ENCODE assay signal across 17 cellular contexts in the genomic region with DNA sequence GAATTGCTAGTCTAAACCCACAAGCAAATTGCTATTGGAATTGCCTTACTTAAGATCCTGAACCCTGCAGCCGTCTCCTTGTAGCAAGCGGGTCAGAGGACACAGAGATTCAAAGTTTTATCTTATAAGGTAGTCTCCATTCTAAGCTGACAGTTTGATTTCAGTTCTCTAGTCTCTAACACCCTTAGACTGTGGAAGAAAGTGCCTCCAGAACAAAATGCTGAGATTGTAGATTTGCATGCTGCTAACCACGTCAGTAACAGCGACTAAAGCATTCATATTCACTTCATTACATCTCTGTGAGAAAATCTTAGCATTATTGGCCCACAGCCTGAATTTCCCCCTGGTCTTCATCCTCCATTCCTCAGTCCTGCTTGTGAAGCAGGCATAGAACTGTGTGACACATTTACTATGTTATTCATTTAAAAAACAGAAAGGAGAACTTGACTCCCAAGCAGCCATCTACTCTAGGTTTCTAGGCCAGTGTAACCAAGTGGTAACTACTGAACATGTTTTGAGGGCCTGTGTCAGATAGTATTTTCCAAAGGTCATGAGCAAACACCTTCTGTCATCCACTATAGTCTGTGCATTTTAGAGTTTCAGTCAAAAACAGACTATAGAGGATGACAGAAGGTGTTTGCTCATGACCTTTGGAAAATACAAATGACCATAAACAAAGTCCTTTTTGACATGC. TPM values are rescaled to one million over a fixed set of nuclear protein-coding genes. Genes with fewer than 3 reads are reported as not detected.
DNase-seq lines count a peak whose midpoint lies in the region; ATAC-seq, FAIRE-seq and TF ChIP-seq lines count a peak whose summit lies in the region.
"Had no signal": no experiment of that assay in that cellular context is flagged by ENCODE, and none has a peak within 500 bp of the region (broad histone marks: within the 10 kb centered on the region; RNA-seq: fewer than 3 reads in every experiment).

No MANE protein-coding gene starts in this region.

- RAD21 ChIA-PET in GM12878 (lab: Charles Lee; ENCODE audit: unreplicated experiment) = interaction anchor here (0.8 kb wide), 1 partner anchor 206 kb away, joined by 3 read pairs; no protein-coding TSS in a partner anchor

- H3K9me2 ChIP-seq in MM.1S (replicated peaks; ENCODE audit: insufficient read depth, low read length) = no peaks in the 10 kb centered on the region

- H3K4me1 ChIP-seq in cardiac muscle cell (ENCODE audit: low read depth) (peaks cover 22% of the 10 kb centered on the region), MM.1S (ENCODE audit: low read length) (peaks cover 38% of the 10 kb centered on the region), GM12878 (ENCODE audit: control insufficient read depth, insufficient read depth, low read length) (peaks cover 8% of the 10 kb centered on the region)

- H3K36me3 ChIP-seq in cardiac muscle cell (no peaks in the 10 kb centered on the region), MM.1S (replicated peaks; ENCODE audit: insufficient read depth, low read length) (no peaks in the 10 kb centered on the region), GM12878 (ENCODE audit: control insufficient read depth in 2 of 2, insufficient read depth in 2 of 2, low read length in 1 of 2) (no peaks in the 10 kb centered on the region; a peak in 2 of 4 replicates)

- TF ChIP-seq POLR2A in GM12878 (IDR thresholded peaks at IDR 0.05; ENCODE audit: low read depth, low read length) = no peak

- TF ChIP-seq RAD21 in GM12878 (IDR thresholded peaks at IDR 0.05; ENCODE audit: insufficient read depth, low read depth, low read length) = no peak

- intact Hi-C loops in cardiac septum (cut with DNase I) (no loop called here), GM12878 (cut with micrococcal nuclease; ENCODE audit: unreplicated experiment) (no loop called here)

- H3K4me2 ChIP-seq in MM.1S (ENCODE audit: low read depth, low read length) = peak overlapping the region; percentile 56
- no peak overlapping the region; the same call in 1 of the 2 replicates for H3K4me2 ChIP-seq in GM12878 (ENCODE audit: control insufficient read depth, insufficient read depth)

- POLR2A ChIA-PET in GM12878 (lab: Charles Lee) = no interaction called here

- no peak for TF ChIP-seq CTCF in cardiac muscle cell (IDR thresholded peaks at IDR 0.05; ENCODE audit: low read depth, low read length)
- no peak for TF ChIP-seq CTCF in MM.1S (IDR thresholded peaks at IDR 0.05; ENCODE audit: low read length)
- no peak for TF ChIP-seq CTCF in GM12878 (IDR thresholded peaks at IDR 0.05 in 2 of 3, conservative IDR thresholded peaks at IDR 0.05 in 1 of 3; ENCODE audit: control insufficient read depth in 2 of 3, extremely low read depth in 1 of 3, insufficient read depth in 1 of 3, low read depth in 3 of 3, low read length in 3 of 3)

- H3K27me3 ChIP-seq in cardiac muscle cell = no peaks in the 10 kb centered on the region
- H3K27me3 ChIP-seq in MM.1S (replicated peaks; ENCODE audit: insufficient read depth, low read length) = no peaks in the 10 kb centered on the region
- H3K27me3 ChIP-seq in GM12878 (replicated peaks in 1 of 2; ENCODE audit: control insufficient read depth in 2 of 2, insufficient read depth in 2 of 2, low read length in 1 of 2) = no peaks in the 10 kb centered on the region
- H3K27me3 ChIP-seq: left lung had no signal

- TSS peak; percentile 47 for BruUV-seq in GM12878 (replicated peaks; lab: Mats Ljungman, UMichigan)

- H3K9me3 ChIP-seq in cardiac muscle cell (ENCODE audit: low read depth) (no peaks in the 10 kb centered on the region), MM.1S (replicated peaks; ENCODE audit: insufficient read depth, low read length) (no peaks in the 10 kb centered on the region), GM12878 (replicated peaks; ENCODE audit: control insufficient read depth, insufficient read depth, low read length) (no peaks in the 10 kb centered on the region)
- H3K9me3 ChIP-seq: left lung had no signal

- H3K27ac ChIP-seq in cardiac muscle cell (peak overlapping the region; percentile 83), MM.1S (ENCODE audit: low read length) (peak overlapping the region; percentile 69), GM12878 (ENCODE audit: control insufficient read depth, insufficient read depth) (peak overlapping the region; percentile 51)
- H3K27ac ChIP-seq: left lung had no signal

- no peak for TF ChIP-seq EP300 in GM12878 (IDR thresholded peaks at IDR 0.05; ENCODE audit: borderline replicate concordance in 1 of 2, control insufficient read depth in 1 of 2, low read depth in 2 of 2, low read length in 2 of 2)

- peak overlapping the region; percentile 17; the same call in 1 of the 2 replicates for H3K9ac ChIP-seq in MM.1S (ENCODE audit: low read length)
- no peak overlapping the region; the same call in 1 of the 2 replicates for H3K9ac ChIP-seq in GM12878 (ENCODE audit: control insufficient read depth, insufficient read depth, low read length)

- CTCF ChIA-PET in GM12878 (lab: Yijun Ruan, JAX) = no interaction called here

- H3F3A ChIP-seq in MM.1S (ENCODE audit: insufficient read depth, low read length) = peaks cover 15% of the 10 kb centered on the region

- H2AFZ ChIP-seq in MM.1S (ENCODE audit: low read length) = no peak overlapping the region
- peak overlapping the region; percentile 33 for H2AFZ ChIP-seq in GM12878 (ENCODE audit: control insufficient read depth, low read depth, low read length)

- no peak for DNase-seq in cardiac muscle cell (ENCODE audit: low read depth in 1 of 2, low spot score in 1 of 2)
- no peak for DNase-seq in cardiac septum (ENCODE audit: low spot score)
- peak; percentile 56 for DNase-seq in MM.1S
- no peak for DNase-seq in GM12878 (ENCODE audit: low read depth, low spot score)
- no peak for DNase-seq in stimulated activated naive CD8-positive, alpha-beta T cell treated with anti-CD3 and anti-CD28 coated beads, Interleukin-15, Interleukin-2, amounts not matched to agents 100 U/mL and 50 U/mL, for 24 hours
- no peak for DNase-seq in cortex of kidney (lab: John Stamatoyannopoulos, UW)
- DNase-seq in iPS-NIHi11 (ENCODE audit: low spot score) = no peak
- DNase-seq: caudate nucleus, DMS153, hypothalamus, KG1, left lung, NCI-H1436, NCI-H446, posterior cingulate gyrus had no signal

- peaks cover 66% of the 10 kb centered on the region for H3K79me2 ChIP-seq in MM.1S (ENCODE audit: low read length)
- H3K79me2 ChIP-seq in GM12878 (ENCODE audit: control insufficient read depth, insufficient read depth, low read length) = no peaks in the 10 kb centered on the region; the same call in 1 of the 2 replicates

- in situ Hi-C loops in GM12878 (cut with MboI) = no loop called here

- H4K20me1 ChIP-seq in MM.1S (ENCODE audit: insufficient read depth, low read length) = no peaks in the 10 kb centered on the region
- no peaks in the 10 kb centered on the region for H4K20me1 ChIP-seq in GM12878 (ENCODE audit: control insufficient read depth, insufficient read depth)

- ATAC-seq in GM12878 (no peak; the same call in 1 of the 3 replicates), HG02623 (IDR thresholded peaks at IDR 0.05; ENCODE audit: unreplicated experiment) (no peak)
- ATAC-seq in stimulated activated naive CD8-positive, alpha-beta T cell treated with anti-CD3 and anti-CD28 coated beads, Interleukin-15, Interleukin-2, amounts not matched to agents 100 U/mL and 50 U/mL, for 24 hours = peak; percentile 88
- ATAC-seq: left lung, SK-N-SH treated with all-trans-retinoic acid at 6 μM for 48 hours had no signal

- H3K4me3 ChIP-seq in cardiac muscle cell (no peak overlapping the region), MM.1S (ENCODE audit: low read length) (no peak overlapping the region), GM12878 (no peak overlapping the region)
- H3K4me3 ChIP-seq: left lung had no signal

- 58% methylated on average over 4 of the region's 4 CpGs for WGBS in GM12878 (ENCODE audit: insufficient coverage, insufficient replicate concordance, low lambda C conversion rate, missing lambda C conversion rate)

- no peak for FAIRE-seq in GM12878 (lab: Jason Lieb, UNC)

- SMC1A ChIA-PET in GM12878 (lab: Charles Lee; ENCODE audit: uncharacterized antibody, unreplicated experiment) = interaction anchor here (0.6 kb wide), 1 partner anchor 130 kb away, joined by 3 read pairs; no protein-coding TSS in a partner anchor

RNA-seq across cellular contexts. Expression of gene ARIH2, which starts 27.4 kb away (rescaled TPM):
- total RNA-seq in cardiac muscle cell (89.3 and 116 TPM in 2 replicates), cardiac septum (121 TPM), GM12878 (2014; rRNA removed) (74.7 and 77.4 TPM in 2 replicates), GM12878 (2014; rRNA removed; fragmentation: Illumina TruSeq; extraction: Trizol) (63.6 and 67.1 TPM in 2 replicates), GM12878 (2021) (58.7 and 61.8 TPM in 2 replicates)
- polyA plus RNA-seq in cardiac muscle cell (78.1 and 78.6 TPM in 2 replicates), GM12878 (2011; rRNA removed) (59.7 and 74.0 TPM in 2 replicates), GM12878 (2014; fragmentation: Illumina TruSeq; extraction: Trizol) (50.5 and 60.2 TPM in 2 replicates), GM12878 (2014; fragmentation: Nextera tagmentation; extraction: Ambion mirVana) (10 to 100 TPM; 18.7 to 22.2 TPM), GM12878 (2014; rRNA removed) (56.8 and 58.5 TPM in 2 replicates), GM12878 (2016; fragmentation: Nextera tagmentation; extraction: Ambion mirVana) (10 to 100 TPM; 70.1 to 74.4 TPM)
- total RNA-seq in GM12878 (2013; cell fraction: nucleolus; rRNA removed) = 128 and 140 TPM in 2 replicates
- 30.9 TPM for polyA plus RNA-seq in GM12878 (2011; ENCODE audit: low read depth)
- polyA plus RNA-seq in GM12878 (2011; cell fraction: cytosol; rRNA removed) = 67.2 and 70.7 TPM in 2 replicates
- polyA plus RNA-seq in GM12878 (2011; cell fraction: nucleus; rRNA removed) = 67.3 and 73.8 TPM in 2 replicates
- polyA plus RNA-seq in GM12878 (2012) = 32.0 and 43.5 TPM in 2 replicates
- 83.8 and 86.3 TPM in 2 replicates for polyA minus RNA-seq in GM12878 (2011; rRNA and poly(A)+ RNA removed)
- 24.6 and 41.0 TPM in 2 replicates for polyA minus RNA-seq in GM12878 (2011; cell fraction: cytosol; rRNA and poly(A)+ RNA removed)
- 28.0 and 56.9 TPM in 2 replicates for polyA minus RNA-seq in GM12878 (2011; cell fraction: nucleus; rRNA and poly(A)+ RNA removed)

RNA-seq across cellular contexts. Expression of gene P4HTM, which starts 44.0 kb away (rescaled TPM):
- total RNA-seq in cardiac muscle cell (63.3 and 76.5 TPM in 2 replicates), cardiac septum (37.0 TPM), GM12878 (2014; rRNA removed) (27.1 and 31.1 TPM in 2 replicates), GM12878 (2014; rRNA removed; fragmentation: Illumina TruSeq; extraction: Trizol) (13.6 and 13.7 TPM in 2 replicates), GM12878 (2021) (24.4 and 28.6 TPM in 2 replicates)
- polyA plus RNA-seq in cardiac muscle cell (60.4 and 84.7 TPM in 2 replicates), GM12878 (2011; rRNA removed) (15.8 and 23.6 TPM in 2 replicates), GM12878 (2014; fragmentation: Illumina TruSeq; extraction: Trizol) (5.3 and 9.7 TPM in 2 replicates), GM12878 (2014; fragmentation: Nextera tagmentation; extraction: Ambion mirVana) (1 to 10 TPM in 1 of 2 experiments, under 1 TPM in 1; 0.76 to 6.5 TPM), GM12878 (2014; rRNA removed) (28.7 and 28.8 TPM in 2 replicates), GM12878 (2016; fragmentation: Nextera tagmentation; extraction: Ambion mirVana) (10 to 100 TPM; 22.7 to 23.1 TPM)
- 81.4 and 96.2 TPM in 2 replicates for total RNA-seq in GM12878 (2013; cell fraction: nucleolus; rRNA removed)
- polyA plus RNA-seq in GM12878 (2011; ENCODE audit: low read depth) = 8.2 TPM
- 23.6 and 35.3 TPM in 2 replicates for polyA plus RNA-seq in GM12878 (2011; cell fraction: cytosol; rRNA removed)
- 153 and 183 TPM in 2 replicates for polyA plus RNA-seq in GM12878 (2011; cell fraction: nucleus; rRNA removed)
- polyA plus RNA-seq in GM12878 (2012) = 16.8 and 20.6 TPM in 2 replicates
- 33.9 and 57.0 TPM in 2 replicates for polyA minus RNA-seq in GM12878 (2011; rRNA and poly(A)+ RNA removed)
- polyA minus RNA-seq in GM12878 (2011; cell fraction: cytosol; rRNA and poly(A)+ RNA removed) = 22.1 and 39.0 TPM in 2 replicates
- 65.0 and 89.6 TPM in 2 replicates for polyA minus RNA-seq in GM12878 (2011; cell fraction: nucleus; rRNA and poly(A)+ RNA removed)

RNA-seq across cellular contexts. Expression of gene SLC25A20, which starts 47.3 kb away (rescaled TPM):
- total RNA-seq in cardiac muscle cell = 20.9 and 25.1 TPM in 2 replicates
- 24.0 and 28.2 TPM in 2 replicates for polyA plus RNA-seq in cardiac muscle cell
- 36.7 TPM for total RNA-seq in cardiac septum
- 10.9 and 13.8 TPM in 2 replicates for total RNA-seq in GM12878 (2013; cell fraction: nucleolus; rRNA removed)
- 22.4 and 22.9 TPM in 2 replicates for total RNA-seq in GM12878 (2014; rRNA removed)
- 20.7 and 24.2 TPM in 2 replicates for total RNA-seq in GM12878 (2014; rRNA removed; fragmentation: Illumina TruSeq; extraction: Trizol)
- 12.9 and 14.5 TPM in 2 replicates for total RNA-seq in GM12878 (2021)
- polyA plus RNA-seq in GM12878 (2011; ENCODE audit: low read depth) = 16.1 TPM
- 26.2 and 31.5 TPM in 2 replicates for polyA plus RNA-seq in GM12878 (2011; rRNA removed)
- polyA plus RNA-seq in GM12878 (2011; cell fraction: cytosol; rRNA removed) = 15.0 and 18.6 TPM in 2 replicates
- polyA plus RNA-seq in GM12878 (2011; cell fraction: nucleus; rRNA removed) = 16.0 and 16.8 TPM in 2 replicates
- 13.6 and 19.1 TPM in 2 replicates for polyA plus RNA-seq in GM12878 (2012)
- polyA plus RNA-seq in GM12878 (2014; fragmentation: Illumina TruSeq; extraction: Trizol) = 21.9 and 24.0 TPM in 2 replicates
- polyA plus RNA-seq in GM12878 (2014; fragmentation: Nextera tagmentation; extraction: Ambion mirVana) = 10 to 100 TPM; 14.4 to 18.7 TPM
- polyA plus RNA-seq in GM12878 (2014; rRNA removed) = 18.5 TPM in 2 replicates
- 10 to 100 TPM; 31.5 to 38.6 TPM for polyA plus RNA-seq in GM12878 (2016; fragmentation: Nextera tagmentation; extraction: Ambion mirVana)
- polyA minus RNA-seq in GM12878 (2011; rRNA and poly(A)+ RNA removed) = 10.4 and 16.0 TPM in 2 replicates
- polyA minus RNA-seq in GM12878 (2011; cell fraction: cytosol; rRNA and poly(A)+ RNA removed) = 2.5 and 3.1 TPM in 2 replicates
- polyA minus RNA-seq in GM12878 (2011; cell fraction: nucleus; rRNA and poly(A)+ RNA removed) = 2.4 and 3.8 TPM in 2 replicates
